ENCODE assay signal across 12 cellular contexts in genomic region chr10:28327494-28327886, GRCh38. TPM values are rescaled to one million over a fixed set of nuclear protein-coding genes. Genes with fewer than 3 reads are reported as not detected.
DNase-seq lines count a peak whose midpoint lies in the region; TF ChIP-seq lines count a peak whose summit lies in the region.
"Had no signal": no experiment of that assay in that cellular context is flagged by ENCODE, and none has a peak within 500 bp of the region (broad histone marks: within the 10 kb centered on the region; RNA-seq: fewer than 3 reads in every experiment).

No MANE protein-coding gene starts in this region.

- H3K4ac ChIP-seq in neuronal stem cell (ENCODE audit: low read length): no peak overlapping the region

- H3K79me1 ChIP-seq in neuronal stem cell (ENCODE audit: low read depth, low read length): no peaks in the 10 kb centered on the region

- H3K4me3 ChIP-seq in ACC112 (ENCODE audit: low read depth, low read length) (no peak overlapping the region), OCI-LY3 (ENCODE audit: low read length) (no peak overlapping the region), esophagus muscularis mucosa (peak overlapping the region in 2 of 4 donors; percentile 28 to 33), osteoblast (ENCODE audit: insufficient read depth, low read length) (no peak overlapping the region), neuronal stem cell (ENCODE audit: low read length in 2 of 2) (no peak overlapping the region)

- no peaks in the 10 kb centered on the region for H4K20me1 ChIP-seq in OCI-LY3 (ENCODE audit: insufficient read depth, low read length)
- H4K20me1 ChIP-seq in osteoblast (ENCODE audit: insufficient read depth, low read length): no peaks in the 10 kb centered on the region

- peaks cover 15% of the 10 kb centered on the region for H3K4me1 ChIP-seq in ACC112 (ENCODE audit: control insufficient read depth, insufficient read depth, low read length, unreplicated experiment)
- peaks cover 32% of the 10 kb centered on the region for H3K4me1 ChIP-seq in OCI-LY3 (ENCODE audit: low read length)
- peaks cover 13 to 70% (median 67%) of the 10 kb centered on the region in 4 donors for H3K4me1 ChIP-seq in esophagus muscularis mucosa
- peaks cover 20% of the 10 kb centered on the region for H3K4me1 ChIP-seq in osteoblast (ENCODE audit: insufficient read depth, low read length)
- peaks cover 0 to 3% of the 10 kb centered on the region in 2 donors for H3K4me1 ChIP-seq in neuronal stem cell (ENCODE audit: control insufficient read depth in 2 of 2, insufficient read depth in 1 of 2, low read depth in 1 of 2, low read length in 2 of 2)

- H3K4me2 ChIP-seq in OCI-LY3 (ENCODE audit: low read length): peak overlapping the region; percentile 40
- peak overlapping the region; percentile 44 for H3K4me2 ChIP-seq in osteoblast (ENCODE audit: insufficient read depth, low read length)
- H3K4me2 ChIP-seq in neuronal stem cell (ENCODE audit: insufficient read depth, low read length, poor library complexity, severe bottlenecking): no peak overlapping the region

- no peak overlapping the region for H2BK15ac ChIP-seq in neuronal stem cell (ENCODE audit: low read length)

- no peaks in the 10 kb centered on the region for H3K36me3 ChIP-seq in ACC112 (ENCODE audit: insufficient read depth, low read length)
- no peaks in the 10 kb centered on the region for H3K36me3 ChIP-seq in OCI-LY3 (replicated peaks; ENCODE audit: low read depth, low read length)
- no peaks in the 10 kb centered on the region for H3K36me3 ChIP-seq in esophagus muscularis mucosa
- no peaks in the 10 kb centered on the region for H3K36me3 ChIP-seq in osteoblast (ENCODE audit: insufficient read depth, low read length)
- no peaks in the 10 kb centered on the region for H3K36me3 ChIP-seq in neuronal stem cell (replicated peaks in 1 of 2; ENCODE audit: control insufficient read depth in 2 of 2, insufficient read depth in 2 of 2, low read length in 2 of 2)

- no peak overlapping the region for H4K91ac ChIP-seq in neuronal stem cell (ENCODE audit: low read depth, low read length, poor library complexity)

- H3K79me2 ChIP-seq in ACC112 (ENCODE audit: control insufficient read depth, insufficient read depth, low read length, unreplicated experiment) (no peaks in the 10 kb centered on the region), OCI-LY3 (ENCODE audit: low read length) (no peaks in the 10 kb centered on the region), osteoblast (ENCODE audit: insufficient read depth, low read length) (no peaks in the 10 kb centered on the region)

- H3K27ac ChIP-seq in ACC112 (ENCODE audit: low read depth, low read length): no peak overlapping the region
- no peak overlapping the region for H3K27ac ChIP-seq in OCI-LY3 (ENCODE audit: low read length)
- H3K27ac ChIP-seq in esophagus muscularis mucosa (replicated peaks in 1 of 4): peak overlapping the region; percentile 85 to 87 (median 86)
- H3K27ac ChIP-seq in osteoblast (ENCODE audit: low read depth, low read length): no peak overlapping the region
- no peak overlapping the region for H3K27ac ChIP-seq in neuronal stem cell (replicated peaks; ENCODE audit: low read length)
- H3K27ac ChIP-seq in substantia nigra (ENCODE audit: low read depth, low read length, poor library complexity, severe bottlenecking): no peak overlapping the region

- intact Hi-C loops in esophagus muscularis mucosa (cut with DNase I): no loop called here
- intact Hi-C loops in posterior vena cava (cut with DNase I): loop anchor here in 1 of 2 donors (10.0 kb wide), 1 partner anchor 47 kb away; no protein-coding TSS in a partner anchor

- H3K9me3 ChIP-seq in OCI-LY3 (ENCODE audit: insufficient read depth, low read length) (no peaks in the 10 kb centered on the region), esophagus muscularis mucosa (no peaks in the 10 kb centered on the region), osteoblast (ENCODE audit: low read depth, low read length) (no peaks in the 10 kb centered on the region), neuronal stem cell (replicated peaks in 1 of 2; ENCODE audit: control insufficient read depth in 2 of 2, insufficient read depth in 1 of 2, low read depth in 1 of 2, low read length in 2 of 2) (no peaks in the 10 kb centered on the region)

- no peak overlapping the region for H2BK120ac ChIP-seq in neuronal stem cell (ENCODE audit: low read depth, low read length)

- no peaks in the 10 kb centered on the region; the same call in 1 of the 2 replicates for H3K27me3 ChIP-seq in ACC112 (ENCODE audit: insufficient read depth, low read length)
- no peaks in the 10 kb centered on the region for H3K27me3 ChIP-seq in OCI-LY3 (ENCODE audit: low read depth, low read length)
- H3K27me3 ChIP-seq in esophagus muscularis mucosa: no peaks in the 10 kb centered on the region
- peaks cover 3% of the 10 kb centered on the region for H3K27me3 ChIP-seq in osteoblast (ENCODE audit: insufficient read depth, low read length)
- H3K27me3 ChIP-seq in neuronal stem cell (ENCODE audit: control insufficient read depth in 3 of 3, insufficient read depth in 3 of 3, low read depth in 1 of 3, low read length in 3 of 3): peaks cover 0 to 2% (median 0%) of the 10 kb centered on the region in 3 experiments

- TF ChIP-seq CTCF in OCI-LY3 (IDR thresholded peaks at IDR 0.05; ENCODE audit: low read depth, low read length): no peak
- no peak for TF ChIP-seq CTCF in esophagus muscularis mucosa (IDR thresholded peaks at IDR 0.05)
- no peak for TF ChIP-seq CTCF in osteoblast (IDR thresholded peaks at IDR 0.05; ENCODE audit: extremely low read depth, low read depth, low read length)

- no peak for TF ChIP-seq EP300 in esophagus muscularis mucosa (IDR thresholded peaks at IDR 0.05)

- no peak for TF ChIP-seq POLR2A in esophagus muscularis mucosa (IDR thresholded peaks at IDR 0.05; ENCODE audit: low read depth)

- no peak overlapping the region for H2BK5ac ChIP-seq in neuronal stem cell (ENCODE audit: low read length)

- H2AFZ ChIP-seq in ACC112 (ENCODE audit: low read length, unreplicated experiment) (peak overlapping the region; percentile 23), OCI-LY3 (ENCODE audit: low read depth, low read length) (no peak overlapping the region), osteoblast (ENCODE audit: low read length) (peak overlapping the region; percentile 76), neuronal stem cell (ENCODE audit: low read length) (no peak overlapping the region)

- no peak overlapping the region for H3K18ac ChIP-seq in neuronal stem cell (ENCODE audit: low read length)

- H3K14ac ChIP-seq in neuronal stem cell (ENCODE audit: low read length): no peak overlapping the region

- no peak overlapping the region for H4K8ac ChIP-seq in neuronal stem cell (ENCODE audit: low read depth, low read length)

- H2AK5ac ChIP-seq in neuronal stem cell (ENCODE audit: low read depth, low read length): no peak overlapping the region

- H3K23ac ChIP-seq in neuronal stem cell (ENCODE audit: low read depth, low read length, poor library complexity): no peak overlapping the region

- no peak for DNase-seq in esophagus muscularis mucosa (ENCODE audit: extremely low spot score)
- DNase-seq in osteoblast (ENCODE audit: insufficient read length, low spot score, missing footprints): no peak
- DNase-seq in posterior vena cava (ENCODE audit: low spot score): no peak
- no peak for DNase-seq in neuronal stem cell (ENCODE audit: low spot score)
- DNase-seq in substantia nigra (lab: John Stamatoyannopoulos, UW): no peak
- DNase-seq in iPS-NIHi7 (ENCODE audit: extremely low spot score): no peak
- DNase-seq: activated T-cell treated with anti-CD3 and anti-CD28 coated beads, Interleukin-2, amount 50 U/mL, for 1 hour; GF-D8; NCI-H2029; OCI-M1 had no signal

- 27% methylated on average over 3 of the region's 3 CpGs for WGBS in esophagus muscularis mucosa
- no CpG with 5 or more reads among the region's 3 CpGs for WGBS in neuronal stem cell (ENCODE audit: extremely low coverage in 2 of 2, insufficient read length in 2 of 2, insufficient replicate concordance in 1 of 2), 2 donors

- H3K9ac ChIP-seq in OCI-LY3 (ENCODE audit: low read length): no peak overlapping the region
- H3K9ac ChIP-seq in neuronal stem cell (ENCODE audit: low read depth, low read length, poor library complexity): no peak overlapping the region

- H2BK12ac ChIP-seq in neuronal stem cell (ENCODE audit: low read length): no peak overlapping the region

RNA-seq across cellular contexts. Expression of gene MPP7, which starts 24.6 kb away (rescaled TPM):
- total RNA-seq in esophagus muscularis mucosa: 10 to 100 TPM; 30.3 to 59.1 (median 49.3) TPM
- total RNA-seq in osteoblast: 1.5 and 2.2 TPM in 2 replicates
- total RNA-seq in posterior vena cava: 10 to 100 TPM; 37.1 to 58.6 TPM
- polyA plus RNA-seq in neuronal stem cell (2013, experiment 1 of 2): 4.1 TPM
- 4.1 TPM for polyA plus RNA-seq in neuronal stem cell (2013, experiment 2 of 2)

Comparison
In these comparisons a context has a peak if more than half of its experiments do, and no peak if none do; other contexts are left out.
1. H2AFZ ChIP-seq: peak in ACC112 (single experiment) and osteoblast (single experiment); none in OCI-LY3 (single experiment) and neuronal stem cell (single experiment).
2. H3K27ac ChIP-seq: peak in esophagus muscularis mucosa (4 of 4); none in ACC112 (single experiment), OCI-LY3 (single experiment), osteoblast (single experiment), neuronal stem cell (single experiment) and substantia nigra (single experiment).